In the genomic region with DNA sequence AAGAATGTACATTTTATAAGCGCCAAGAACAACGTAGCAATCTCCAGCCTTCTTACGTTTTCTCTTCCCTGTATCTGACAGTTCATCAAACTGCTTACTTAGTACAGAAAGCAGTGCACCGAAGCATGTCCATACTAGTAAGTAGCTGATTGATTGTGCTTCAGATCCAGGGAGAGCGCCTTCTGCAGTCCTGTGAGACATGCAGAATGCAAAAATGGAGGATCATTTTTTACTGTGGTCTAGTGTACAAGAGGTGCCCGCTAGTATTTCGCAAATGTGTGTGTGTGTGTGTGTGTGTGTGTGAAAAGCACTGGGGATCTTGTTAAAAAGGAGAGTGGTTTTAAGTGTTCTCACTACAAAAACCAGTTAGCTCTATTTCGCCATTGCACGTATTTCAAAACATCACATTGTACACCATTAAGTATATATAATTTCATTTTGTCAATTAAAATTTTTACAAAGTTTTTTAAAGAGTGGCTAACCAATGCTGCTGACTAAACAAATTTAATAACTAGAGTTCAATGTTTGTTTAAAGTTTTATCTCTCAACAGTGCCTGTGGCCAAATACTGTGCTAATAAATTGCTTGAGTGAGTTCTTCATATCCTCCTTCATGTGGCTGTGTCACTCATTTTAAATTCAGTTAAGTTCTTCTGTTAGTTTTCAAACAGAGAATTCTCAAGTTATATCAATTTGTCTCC, we compare ENCODE assay signal across 1 cellular context.
TF ChIP-seq lines count a peak whose summit lies in the region.

No MANE protein-coding gene starts in this region.

TF ChIP-seq in HepG2, 621 proteins besides CTCF, POLR2A, EP300 and RAD21 (continued from another document):
- TF ChIP-seq NCOA2 (CRISPR knock-in tag; IDR thresholded peaks at IDR 0.05) (no peak), YEATS2 (CRISPR knock-in tag; IDR thresholded peaks at IDR 0.05; ENCODE audit: borderline replicate concordance) (no peak), ZNF710 (CRISPR knock-in tag; IDR thresholded peaks at IDR 0.05; ENCODE audit: borderline replicate concordance) (no peak), NRL (CRISPR knock-in tag; IDR thresholded peaks at IDR 0.05; ENCODE audit: borderline replicate concordance) (no peak), MAFF (IDR thresholded peaks at IDR 0.05; ENCODE audit: low read depth, low read length) (peak; percentile 77), TAF15 (IDR thresholded peaks at IDR 0.05; ENCODE audit: low read depth, low read length, poor library complexity, severe bottlenecking) (no peak)
